ENCODE assay signal across 9 cellular contexts in genomic region chr4:83356899-83357661, GRCh38. TPM values are rescaled to one million over a fixed set of nuclear protein-coding genes. Genes with fewer than 3 reads are reported as not detected.
DNase-seq lines count a peak whose midpoint lies in the region; ATAC-seq and TF ChIP-seq lines count a peak whose summit lies in the region.
"Had no signal": no experiment of that assay in that cellular context is flagged by ENCODE, and none has a peak within 500 bp of the region (broad histone marks: within the 10 kb centered on the region; RNA-seq: fewer than 3 reads in every experiment).

No MANE protein-coding gene starts in this region.

- no peak overlapping the region for H3K4me3 ChIP-seq in liver (ENCODE audit: low read depth in 1 of 3, low read length in 3 of 3)

- peaks cover 0 to 8% (median 0%) of the 10 kb centered on the region in 4 donors for H3K9me3 ChIP-seq in liver (ENCODE audit: control insufficient read depth in 4 of 4, low read length in 3 of 4)

- no peaks in the 10 kb centered on the region for H3K36me3 ChIP-seq in liver (ENCODE audit: control insufficient read depth in 4 of 4, insufficient read depth in 3 of 4, low read depth in 1 of 4, low read length in 3 of 4)

- peak; percentile 58 for ATAC-seq in HG03095 (IDR thresholded peaks at IDR 0.05; ENCODE audit: unreplicated experiment)
- peak; percentile 96 to 97 for ATAC-seq in activated naive CD4-positive, alpha-beta T cell treated with anti-CD3 and anti-CD28 coated beads, Interleukin-2, amount 50 U/mL, for 72 hours

- H3K4me1 ChIP-seq in liver (ENCODE audit: control insufficient read depth in 4 of 4, insufficient read depth in 4 of 4, low read length in 3 of 4): no peaks in the 10 kb centered on the region

- peak overlapping the region; percentile 66 to 94 for H3K27ac Mint-ChIP-seq in activated naive CD4-positive, alpha-beta T cell treated with anti-CD3 and anti-CD28 coated beads, Interleukin-2, amount 50 U/mL, for 72 hours
- H3K27ac Mint-ChIP-seq: B cell had no signal

- DNase-seq in DMS53 (lab: John Stamatoyannopoulos, UW): peak; percentile 28
- DNase-seq in DMS53 treated with DMSO at 0.1 percent for 48 hours (lab: John Stamatoyannopoulos, UW; ENCODE audit: unreplicated experiment): no peak
- peak in 1 of 2 donors; percentile 32 for DNase-seq in activated naive CD4-positive, alpha-beta T cell treated with anti-CD3 and anti-CD28 coated beads, Interleukin-2, amount 50 U/mL, for 72 hours (ENCODE audit: low spot score in 2 of 2)
- no peak for DNase-seq in C1 segment of cervical spinal cord (lab: John Stamatoyannopoulos, UW)
- DNase-seq in effector CD4-positive, alpha-beta T cell: no peak
- no peak for DNase-seq in activated CD4-positive, alpha-beta T cell treated with anti-CD3 and anti-CD28 coated beads, Interleukin-2, amount 50 U/mL, for 4 hours

- peaks cover 0 to 23% of the 10 kb centered on the region in 2 donors for H3K9me3 Mint-ChIP-seq in activated naive CD4-positive, alpha-beta T cell treated with anti-CD3 and anti-CD28 coated beads, Interleukin-2, amount 50 U/mL, for 72 hours

- no peak overlapping the region for H3K27ac ChIP-seq in liver (ENCODE audit: low read depth in 1 of 2, low read length in 2 of 2)

- H3K27me3 ChIP-seq in liver (ENCODE audit: control insufficient read depth in 4 of 4, insufficient read depth in 4 of 4, low read length in 3 of 4): no peaks in the 10 kb centered on the region

- TF ChIP-seq CTCF in liver (IDR thresholded peaks at IDR 0.05; ENCODE audit: low read depth, low read length, missing input control): no peak

- TF ChIP-seq RAD21 in liver (IDR thresholded peaks at IDR 0.05): no peak

- 73% methylated on average over 4 of the region's 4 CpGs for WGBS in liver

- no peak overlapping the region for H3K9ac ChIP-seq in liver (ENCODE audit: low read depth in 1 of 2, low read length in 2 of 2)

- H3K36me3 Mint-ChIP-seq in activated naive CD4-positive, alpha-beta T cell treated with anti-CD3 and anti-CD28 coated beads, Interleukin-2, amount 50 U/mL, for 72 hours: peaks cover 0 to 30% of the 10 kb centered on the region in 2 donors

TF ChIP-seq in liver, 16 proteins besides CTCF, POLR2A, EP300 and RAD21:
- TF ChIP-seq JUND (IDR thresholded peaks at IDR 0.05) (peak; percentile 68 to 90), HNF4G (IDR thresholded peaks at IDR 0.05) (no peak), HNF4A (conservative IDR thresholded peaks at IDR 0.05) (no peak), SP1 (IDR thresholded peaks at IDR 0.05) (no peak), NR2F2 (IDR thresholded peaks at IDR 0.05) (no peak), FOXA1 (IDR thresholded peaks at IDR 0.05) (no peak), TAF1 (conservative IDR thresholded peaks at IDR 0.05) (no peak), GABPA (IDR thresholded peaks at IDR 0.05 in 1 of 2, conservative IDR thresholded peaks at IDR 0.05 in 1 of 2) (no peak)

RNA-seq across cellular contexts. Expression of gene HPSE, which starts 22.4 kb away (rescaled TPM):
- 10 to 100 TPM; 13.1 to 17.4 TPM for total RNA-seq in activated naive CD4-positive, alpha-beta T cell treated with anti-CD3 and anti-CD28 coated beads, Interleukin-2, amount 50 U/mL, for 72 hours
- 1 to 10 TPM; 1.0 to 4.7 TPM for total RNA-seq in liver
- 1 to 10 TPM in 1 of 2 donors, under 1 TPM in 1; 0.43 to 1.0 TPM for polyA plus RNA-seq in liver
